ENCODE assay signal across 23 cellular contexts in the genomic region with DNA sequence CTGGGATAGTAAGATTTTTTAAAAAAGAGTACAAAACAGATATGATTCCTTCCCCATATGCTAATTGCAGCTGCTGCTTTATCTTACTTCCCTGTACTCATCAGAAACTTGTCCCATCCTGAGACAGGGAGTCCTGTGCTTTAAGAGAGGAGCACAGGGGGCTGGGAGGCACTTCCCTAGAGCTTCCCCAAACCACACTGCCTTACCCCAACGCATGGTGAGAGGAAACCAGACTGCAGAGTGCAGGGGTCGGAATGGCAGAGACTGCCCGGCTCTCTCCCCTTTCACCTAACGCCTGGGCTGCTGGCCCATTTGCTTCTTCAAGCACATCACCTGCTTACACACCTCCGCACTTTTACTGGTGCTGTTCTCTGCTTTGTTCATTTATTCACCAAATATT.
A peak's percentile ranks its signal among the peaks of the same experiment; 100 is the strongest.
DNase-seq lines count a peak whose midpoint lies in the region.
"Had no signal": no experiment of that assay in that cellular context is flagged by ENCODE, and none has a peak within 500 bp of the region (broad histone marks: within the 10 kb centered on the region; RNA-seq: fewer than 3 reads in every experiment).

No MANE protein-coding gene starts in this region.

- H3K36me3 ChIP-seq in BLaER1 = no peaks in the 10 kb centered on the region
- H3K36me3 ChIP-seq: SJSA1 had no signal

- DNase-seq in GDM1 (lab: John Stamatoyannopoulos, UW) = peak; percentile 42
- peak; percentile 34 for DNase-seq in UCSD-AML1 (lab: John Stamatoyannopoulos, UW; ENCODE audit: unreplicated experiment)
- peak; percentile 75 for DNase-seq in mesenteric fat pad (ENCODE audit: low spot score)
- DNase-seq in NCI-H1105 treated with DMSO at 0.1 percent for 48 hours (lab: John Stamatoyannopoulos, UW) = no peak
- no peak for DNase-seq in stimulated activated naive CD4-positive, alpha-beta T cell (lab: John Stamatoyannopoulos, UW)
- DNase-seq in kidney tubule cell (ENCODE audit: low spot score) = no peak
- DNase-seq in occipital lobe (lab: John Stamatoyannopoulos, UW) = no peak
- DNase-seq: CD8-positive, alpha-beta memory T cell; DMS 273 treated with DMSO at 0.1 percent for 48 hours; DMS79; EL; GF-D8; NCI-H1092 treated with DMSO at 0.1 percent for 48 hours; NCI-H1436 treated with DMSO at 0.1 percent for 48 hours; NCI-H187 treated with DMSO at 0.1 percent for 48 hours; NCI-H526; NCI-H82; NK-92 treated with Interleukin-12 subunit alpha and Interleukin-12 subunit beta, amount 100 ng/mL, for 24 hours; PC-3 had no signal

- no peaks in the 10 kb centered on the region for H4K20me1 ChIP-seq in BLaER1

- H3K9ac ChIP-seq in BLaER1 = peak overlapping the region; percentile 44; the same call in 1 of the 2 replicates

- peaks cover 62% of the 10 kb centered on the region for H3K4me1 ChIP-seq in BLaER1
- H3K4me1 ChIP-seq: SJSA1 had no signal

- H3K4me2 ChIP-seq in BLaER1 = peak overlapping the region; percentile 78

- H3K9me3 ChIP-seq in BLaER1 = peaks cover 29% of the 10 kb centered on the region
- H3K9me3 ChIP-seq: SJSA1 had no signal

- no peaks in the 10 kb centered on the region for H3K27me3 ChIP-seq in BLaER1
- H3K27me3 ChIP-seq: SJSA1 had no signal

- no peak overlapping the region for H3K4me3 ChIP-seq in BLaER1
- H3K4me3 ChIP-seq: SJSA1 had no signal

- H3K27ac ChIP-seq in BLaER1 = peak overlapping the region; percentile 79
- H3K27ac ChIP-seq: C4-2B, HL-60, SJSA1 had no signal

Comparison
In these comparisons a context has a peak if more than half of its experiments do, and no peak if none do; other contexts are left out.
1. DNase-seq: peak in GDM1 (single experiment), UCSD-AML1 (single experiment) and mesenteric fat pad (single experiment); none in NCI-H1105 treated with DMSO at 0.1 percent for 48 hours (single experiment), stimulated activated naive CD4-positive, alpha-beta T cell (0 of 6), kidney tubule cell (single experiment) and occipital lobe (single experiment).